ENCODE assay signal across 8 cellular contexts in the genomic region with DNA sequence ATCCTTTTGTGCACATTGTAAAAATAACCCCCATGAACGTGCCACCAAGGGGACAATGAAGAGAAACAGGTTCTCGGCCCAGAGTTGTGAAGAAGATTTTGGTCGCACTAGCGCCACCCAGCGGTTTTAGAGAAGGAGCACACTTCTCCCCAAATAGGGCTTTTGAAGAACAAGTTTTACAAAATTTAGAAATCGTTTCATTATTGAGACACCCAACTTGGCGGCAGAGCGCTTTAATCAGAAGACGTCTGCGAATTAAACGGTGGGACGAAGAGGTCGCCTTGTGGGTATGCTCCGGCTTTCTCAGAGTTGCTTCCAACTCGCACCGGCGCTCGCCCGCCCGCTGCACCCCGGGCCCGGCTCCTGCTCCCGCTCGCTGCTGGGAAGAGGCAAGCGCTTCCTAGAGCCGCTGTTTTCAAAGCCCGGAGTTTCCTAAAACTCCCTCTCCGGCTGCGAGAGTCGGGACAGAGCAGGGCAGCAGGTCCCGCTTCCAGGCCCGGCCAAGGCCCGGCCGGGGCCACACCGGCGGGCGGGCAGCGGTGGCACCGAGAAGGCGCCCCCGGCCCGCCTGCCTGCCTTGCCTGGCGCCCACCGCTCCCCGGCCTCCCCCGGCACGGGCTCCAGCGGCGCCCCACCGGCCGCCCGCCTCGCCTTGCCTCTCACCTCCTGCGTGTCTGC. TPM values are rescaled to one million over a fixed set of nuclear protein-coding genes. Genes with fewer than 3 reads are reported as not detected.
DNase-seq lines count a peak whose midpoint lies in the region; ATAC-seq and TF ChIP-seq lines count a peak whose summit lies in the region.

No MANE protein-coding gene starts in this region.

- H3K9me3 Mint-ChIP-seq in activated naive CD4-positive, alpha-beta T cell treated with anti-CD3 and anti-CD28 coated beads for 36 hours = peaks cover 4% of the 10 kb centered on the region

- H3K27ac ChIP-seq in RWPE2 (ENCODE audit: poor library complexity, severe bottlenecking) (peak overlapping the region; percentile 93), subcutaneous abdominal adipose tissue (ENCODE audit: low read depth, low read length) (no peak overlapping the region)

- peak overlapping the region; percentile 53 for H3K4me3 Mint-ChIP-seq in activated naive CD4-positive, alpha-beta T cell treated with anti-CD3 and anti-CD28 coated beads for 36 hours

- DNase-seq in activated naive CD4-positive, alpha-beta T cell treated with anti-CD3 and anti-CD28 coated beads for 36 hours = peak; percentile 72
- no peak for DNase-seq in activated naive CD4-positive, alpha-beta T cell treated with anti-CD3 and anti-CD28 coated beads, Interleukin-2, amount 50 U/mL, for 16 hours
- peak; percentile 61 for DNase-seq in NB4 (ENCODE audit: low read depth)
- DNase-seq in RWPE2 (ENCODE audit: low spot score) = no peak
- peak; percentile 83 for DNase-seq in choroid plexus epithelial cell (ENCODE audit: low read depth)
- DNase-seq in lower leg skin (ENCODE audit: low spot score in 2 of 2) = peak in 1 of 2 donors; percentile 89

- H3K9me3 ChIP-seq in RWPE2 (ENCODE audit: severe bottlenecking) (no peaks in the 10 kb centered on the region), subcutaneous abdominal adipose tissue (ENCODE audit: control insufficient read depth in 5 of 5, low read length in 5 of 5) (no peaks in the 10 kb centered on the region)

- CTCF ChIA-PET in activated naive CD4-positive, alpha-beta T cell treated with anti-CD3 and anti-CD28 coated beads for 36 hours (lab: Charles Lee) = no interaction called here

- peaks cover 23% of the 10 kb centered on the region for H3K36me3 ChIP-seq in RWPE2 (ENCODE audit: low read depth)
- H3K36me3 ChIP-seq in subcutaneous abdominal adipose tissue (ENCODE audit: control insufficient read depth in 5 of 5, insufficient read depth in 5 of 5, low read length in 5 of 5) = no peaks in the 10 kb centered on the region

- H3K4me1 ChIP-seq in RWPE2 (ENCODE audit: insufficient read depth, poor library complexity, severe bottlenecking) (peaks cover 8% of the 10 kb centered on the region), subcutaneous abdominal adipose tissue (ENCODE audit: control insufficient read depth in 5 of 5, insufficient read depth in 5 of 5, low read length in 5 of 5) (peaks cover 2 to 47% (median 39%) of the 10 kb centered on the region in 5 donors)

- TF ChIP-seq POLR2A in NB4 (IDR thresholded peaks at IDR 0.05; ENCODE audit: extremely low read depth, insufficient read length) (no peak), lower leg skin (IDR thresholded peaks at IDR 0.05) (no peak)

- H3K9ac ChIP-seq in subcutaneous abdominal adipose tissue (ENCODE audit: low read length in 5 of 5) = peak overlapping the region in 1 of 5 donors; percentile 56

- H3K27me3 ChIP-seq in RWPE2 (ENCODE audit: insufficient read depth, poor library complexity, severe bottlenecking) (no peaks in the 10 kb centered on the region), subcutaneous abdominal adipose tissue (ENCODE audit: control insufficient read depth in 5 of 5, insufficient read depth in 4 of 5, low read length in 5 of 5) (peaks cover 52 to 80% (median 76%) of the 10 kb centered on the region in 5 donors)

- peak; percentile 5; the same call in 2 of the 3 replicates for ATAC-seq in RWPE2 (ENCODE audit: low read depth)
- no peak for ATAC-seq in HG02870 (IDR thresholded peaks at IDR 0.05; ENCODE audit: unreplicated experiment)

- H3K27ac Mint-ChIP-seq in activated naive CD4-positive, alpha-beta T cell treated with anti-CD3 and anti-CD28 coated beads for 36 hours = peak overlapping the region; percentile 47

- H3K4me1 Mint-ChIP-seq in activated naive CD4-positive, alpha-beta T cell treated with anti-CD3 and anti-CD28 coated beads for 36 hours (ENCODE audit: low read depth) = peaks cover 34% of the 10 kb centered on the region

- H3K4me3 ChIP-seq in NB4 (ENCODE audit: low read depth, low read length) = no peak overlapping the region
- H3K4me3 ChIP-seq in RWPE2 (ENCODE audit: severe bottlenecking) = peak overlapping the region; percentile 88
- peak overlapping the region; percentile 58 for H3K4me3 ChIP-seq in choroid plexus epithelial cell (ENCODE audit: low read depth, low read length)
- peak overlapping the region; percentile 33 for H3K4me3 ChIP-seq in lower leg skin (ENCODE audit: low read depth, poor library complexity, severe bottlenecking)
- H3K4me3 ChIP-seq in subcutaneous abdominal adipose tissue (ENCODE audit: low read depth in 1 of 5, low read length in 5 of 5) = peak overlapping the region; percentile 41 to 62 (median 59)

- intact Hi-C loops in activated naive CD4-positive, alpha-beta T cell treated with anti-CD3 and anti-CD28 coated beads for 36 hours (cut with micrococcal nuclease) = loop anchor here (1.0 to 10.0 kb wide), 4 partner anchors 280 to 1660 kb away; no protein-coding TSS in a partner anchor
- intact Hi-C loops in lower leg skin (cut with DNase I; ENCODE audit: low total_unique reads) = no loop called here

- H3K36me3 Mint-ChIP-seq in activated naive CD4-positive, alpha-beta T cell treated with anti-CD3 and anti-CD28 coated beads for 36 hours (ENCODE audit: low read depth) = peaks cover 18% of the 10 kb centered on the region

- peaks cover 74% of the 10 kb centered on the region for H3K27me3 Mint-ChIP-seq in activated naive CD4-positive, alpha-beta T cell treated with anti-CD3 and anti-CD28 coated beads for 36 hours (ENCODE audit: low read depth)

- TF ChIP-seq CTCF in NB4 (IDR thresholded peaks at IDR 0.05; ENCODE audit: low read depth, low read length) (peak; percentile 57), RWPE2 (IDR thresholded peaks at IDR 0.05; ENCODE audit: poor library complexity, severe bottlenecking) (peak; percentile 97), choroid plexus epithelial cell (conservative IDR thresholded peaks at IDR 0.05; ENCODE audit: low read depth, low read length) (peak; percentile 89), lower leg skin (IDR thresholded peaks at IDR 0.05) (no peak)

- 2% methylated on average over 43 to 49 of the region's 54 CpGs for WGBS in lower leg skin, 2 donors

RNA-seq across cellular contexts. Expression of a gene that starts 0.7 kb away (rescaled TPM):
- total RNA-seq in activated naive CD4-positive, alpha-beta T cell treated with anti-CD3 and anti-CD28 coated beads for 36 hours = not detected
- 1 to 10 TPM; 2.7 to 9.8 (median 7.5) TPM for total RNA-seq in lower leg skin

RNA-seq across cellular contexts. Expression of a gene that starts 1.1 kb away (rescaled TPM):
- total RNA-seq in activated naive CD4-positive, alpha-beta T cell treated with anti-CD3 and anti-CD28 coated beads for 36 hours = not detected
- 1 to 10 TPM in 1 of 4 donors, under 1 TPM in 3; 0.34 to 1.8 (median 0.73) TPM for total RNA-seq in lower leg skin

Comparison
In these comparisons a context has a peak if more than half of its experiments do, and no peak if none do; other contexts are left out.
1. DNase-seq: peak in activated naive CD4-positive, alpha-beta T cell treated with anti-CD3 and anti-CD28 coated beads for 36 hours (single experiment), NB4 (single experiment) and choroid plexus epithelial cell (single experiment); none in activated naive CD4-positive, alpha-beta T cell treated with anti-CD3 and anti-CD28 coated beads, Interleukin-2, amount 50 U/mL, for 16 hours (single experiment) and RWPE2 (single experiment).
2. CTCF ChIP-seq: peak in NB4 (single experiment), RWPE2 (single experiment) and choroid plexus epithelial cell (single experiment); none in lower leg skin (0 of 3).